Comparison of ENCODE assay signal across 9 cellular contexts in the genomic region with DNA sequence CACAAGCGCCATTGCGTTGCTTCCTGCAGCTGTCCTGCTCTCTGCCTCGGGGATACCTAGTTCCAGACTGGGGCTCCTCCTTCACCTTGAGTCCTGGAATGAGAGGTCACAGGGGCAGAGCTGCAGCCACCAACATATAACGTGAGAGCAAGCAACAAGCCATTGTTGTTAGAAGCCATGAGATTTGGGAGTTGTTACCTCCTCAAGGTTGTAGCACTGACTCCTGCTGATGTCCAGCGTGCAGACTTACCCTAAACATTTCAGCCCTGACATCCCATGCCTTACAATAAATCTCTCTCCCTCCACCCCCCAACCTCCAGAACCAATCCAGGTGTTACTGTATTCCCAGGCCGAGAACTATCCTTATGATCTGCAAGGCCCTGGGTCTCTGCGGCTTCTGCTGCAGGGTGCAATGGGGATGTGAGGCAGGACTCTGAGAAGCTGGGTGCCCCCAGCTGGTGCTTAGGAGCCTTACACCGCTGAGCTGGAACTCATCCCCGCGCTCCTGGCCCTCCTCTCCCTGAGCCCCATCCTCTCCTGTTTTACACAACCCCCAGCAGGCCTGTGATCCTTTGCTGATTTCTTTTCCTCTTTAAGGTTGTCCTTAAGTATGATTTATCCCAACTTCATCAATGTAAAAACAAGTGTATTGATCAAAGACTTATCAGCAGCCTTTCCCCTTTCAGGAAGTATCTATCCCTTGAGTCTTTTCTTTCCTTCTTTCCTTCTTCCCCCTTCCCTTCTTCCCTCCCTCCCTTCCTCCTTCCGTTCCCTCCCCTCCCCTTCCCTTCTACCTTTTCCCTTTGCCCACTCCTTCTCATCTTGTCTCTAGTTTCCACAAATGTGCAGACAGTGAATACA.
DNase-seq lines count a peak whose midpoint lies in the region; ATAC-seq and TF ChIP-seq lines count a peak whose summit lies in the region.
"Had no signal": no experiment of that assay in that cellular context is flagged by ENCODE, and none has a peak within 500 bp of the region (broad histone marks: within the 10 kb centered on the region; RNA-seq: fewer than 3 reads in every experiment).

No MANE protein-coding gene starts in this region.

- H3K4me1 ChIP-seq in effector memory CD4-positive, alpha-beta T cell (ENCODE audit: control insufficient read depth, insufficient read depth, low read length, poor library complexity, severe bottlenecking) = no peaks in the 10 kb centered on the region
- peaks cover 0 to 4% (median 0%) of the 10 kb centered on the region in 6 donors for H3K4me1 ChIP-seq in spleen

- no peak overlapping the region for H3K4me3 ChIP-seq in effector memory CD4-positive, alpha-beta T cell (ENCODE audit: insufficient read depth, low read depth, low read length, poor library complexity, severe bottlenecking)
- no peak overlapping the region for H3K4me3 ChIP-seq in spleen
- H3K4me3 ChIP-seq: esophagus squamous epithelium had no signal

- H3K27ac ChIP-seq in effector memory CD4-positive, alpha-beta T cell (ENCODE audit: insufficient read depth, low read length, poor library complexity, severe bottlenecking) = no peak overlapping the region
- no peak overlapping the region for H3K27ac ChIP-seq in spleen
- H3K27ac ChIP-seq: esophagus squamous epithelium had no signal

- ATAC-seq in HG02840 (IDR thresholded peaks at IDR 0.05; ENCODE audit: low FRiP score, unreplicated experiment) = no peak

- no peaks in the 10 kb centered on the region for H3K27me3 ChIP-seq in effector memory CD4-positive, alpha-beta T cell (replicated peaks; ENCODE audit: control insufficient read depth, insufficient read depth, low read length, poor library complexity, severe bottlenecking)
- H3K27me3 ChIP-seq in spleen (replicated peaks in 1 of 7) = peaks cover 0 to 9% (median 0%) of the 10 kb centered on the region in 7 donors
- H3K27me3 ChIP-seq: esophagus squamous epithelium had no signal

- no peaks in the 10 kb centered on the region for H3K36me3 ChIP-seq in effector memory CD4-positive, alpha-beta T cell (ENCODE audit: control insufficient read depth, insufficient read depth, low read length)
- no peaks in the 10 kb centered on the region for H3K36me3 ChIP-seq in spleen
- H3K36me3 ChIP-seq: esophagus squamous epithelium had no signal

- intact Hi-C loops in spleen (cut with DNase I; ENCODE audit: low total_unique reads) = no loop called here

- H3K9me3 ChIP-seq in effector memory CD4-positive, alpha-beta T cell (ENCODE audit: control insufficient read depth, low read length) = no peaks in the 10 kb centered on the region
- H3K9me3 ChIP-seq in spleen = no peaks in the 10 kb centered on the region
- H3K9me3 ChIP-seq: esophagus squamous epithelium had no signal

- 74 to 83% (median 79%) methylated on average over 11 of the region's 11 CpGs for WGBS in spleen, 5 donors

- peak in 2 of 11 experiments; percentile 16 to 29 for TF ChIP-seq CTCF in spleen (IDR thresholded peaks at IDR 0.05 in 8 of 11, conservative IDR thresholded peaks at IDR 0.05 in 3 of 11)

- no peak for TF ChIP-seq POLR2A in spleen (IDR thresholded peaks at IDR 0.05)

- DNase-seq in DMS53 (lab: John Stamatoyannopoulos, UW) = peak; percentile 16
- DNase-seq in DMS53 treated with DMSO at 0.1 percent for 48 hours (lab: John Stamatoyannopoulos, UW; ENCODE audit: unreplicated experiment) = no peak
- peak; percentile 65 for DNase-seq in OCI-M1 (lab: John Stamatoyannopoulos, UW)
- DNase-seq in fibroblast of peridontal ligament (ENCODE audit: extremely low read depth) = peak; percentile 42
- DNase-seq in retina = peak; percentile 37
- no peak for DNase-seq in effector memory CD4-positive, alpha-beta T cell
- DNase-seq in spleen = no peak
- DNase-seq: esophagus squamous epithelium had no signal

Comparison
In these comparisons a context has a peak if more than half of its experiments do, and no peak if none do; other contexts are left out.
1. DNase-seq: peak in DMS53 (single experiment), OCI-M1 (single experiment), fibroblast of peridontal ligament (single experiment) and retina (single experiment); none in DMS53 treated with DMSO at 0.1 percent for 48 hours (single experiment), effector memory CD4-positive, alpha-beta T cell (0 of 3) and spleen (single experiment).